8 cellular contexts compared by ENCODE assay signal in genomic region chrX:13051529-13052172, GRCh38. TPM values are rescaled to one million over a fixed set of nuclear protein-coding genes. Genes with fewer than 3 reads are reported as not detected.
DNase-seq lines count a peak whose midpoint lies in the region; ATAC-seq and TF ChIP-seq lines count a peak whose summit lies in the region.

No MANE protein-coding gene starts in this region.

- no peak overlapping the region for H3K4me3 ChIP-seq in OCI-LY1 (ENCODE audit: low read depth, low read length, poor library complexity, severe bottlenecking)
- no peak overlapping the region for H3K4me3 ChIP-seq in esophagus squamous epithelium
- no peak overlapping the region for H3K4me3 ChIP-seq in mesenchymal stem cell (ENCODE audit: insufficient read depth in 1 of 2, low read depth in 1 of 2, low read length in 2 of 2)

- H4K91ac ChIP-seq in mesenchymal stem cell (ENCODE audit: low read length) = no peak overlapping the region

- no peaks in the 10 kb centered on the region for H3K36me3 ChIP-seq in OCI-LY1 (ENCODE audit: insufficient read depth, low read length)
- H3K36me3 ChIP-seq in esophagus squamous epithelium = no peaks in the 10 kb centered on the region
- H3K36me3 ChIP-seq in mesenchymal stem cell (ENCODE audit: control insufficient read depth in 1 of 2, insufficient read depth in 2 of 2, low read depth in 1 of 2, low read length in 2 of 2) = no peaks in the 10 kb centered on the region

- H3K9ac ChIP-seq in OCI-LY1 (ENCODE audit: low read length) = no peak overlapping the region
- H3K9ac ChIP-seq in mesenchymal stem cell (ENCODE audit: low read length) = no peak overlapping the region

- no peak overlapping the region for H3K23ac ChIP-seq in mesenchymal stem cell (ENCODE audit: low read length in 2 of 2)

- DNase-seq in GM10266 (ENCODE audit: extremely low spot score) (peak; percentile 37), esophagus squamous epithelium (lab: John Stamatoyannopoulos, UW) (no peak), mesenchymal stem cell (no peak), GM03348 (ENCODE audit: low spot score) (no peak), 8988T (no peak), SKM-1 (lab: John Stamatoyannopoulos, UW; ENCODE audit: unreplicated experiment) (no peak)

- ATAC-seq in GM21381 (IDR thresholded peaks at IDR 0.05; ENCODE audit: unreplicated experiment) = peak; percentile 63

- no peak for TF ChIP-seq POLR2A in esophagus squamous epithelium (IDR thresholded peaks at IDR 0.05)

- H2BK120ac ChIP-seq in mesenchymal stem cell (ENCODE audit: low read depth, low read length) = no peak overlapping the region

- WGBS in esophagus squamous epithelium, 2 donors = 32 to 43% methylated on average over 3 to 4 of the region's 4 CpGs
- 85% methylated on average over 3 of the region's 4 CpGs for WGBS in mesenchymal stem cell

- TF ChIP-seq CTCF in GM10266 (IDR thresholded peaks at IDR 0.05; ENCODE audit: control insufficient read depth, insufficient read depth, low read depth, missing control alignments) = no peak
- no peak for TF ChIP-seq CTCF in OCI-LY1 (IDR thresholded peaks at IDR 0.05; ENCODE audit: low read length)
- no peak for TF ChIP-seq CTCF in esophagus squamous epithelium (IDR thresholded peaks at IDR 0.05)

- H3K79me2 ChIP-seq in OCI-LY1 (ENCODE audit: insufficient read depth, low read length) = no peaks in the 10 kb centered on the region

- no peak overlapping the region for H3K14ac ChIP-seq in mesenchymal stem cell (ENCODE audit: low read length in 2 of 2)

- no peaks in the 10 kb centered on the region for H3K27me3 ChIP-seq in OCI-LY1 (ENCODE audit: insufficient read depth, low read length)
- H3K27me3 ChIP-seq in esophagus squamous epithelium = no peaks in the 10 kb centered on the region
- peaks cover 0 to 6% of the 10 kb centered on the region in 2 experiments for H3K27me3 ChIP-seq in mesenchymal stem cell (ENCODE audit: control insufficient read depth in 1 of 2, insufficient read depth in 1 of 2, low read length in 2 of 2)

- H3K4me1 ChIP-seq in OCI-LY1 (ENCODE audit: insufficient read depth, low read length, severe bottlenecking) (peaks cover 17% of the 10 kb centered on the region), esophagus squamous epithelium (peaks cover 0 to 4% (median 0%) of the 10 kb centered on the region in 3 donors), mesenchymal stem cell (ENCODE audit: control insufficient read depth, insufficient read depth, low read depth, low read length) (no peaks in the 10 kb centered on the region)

- H2AK5ac ChIP-seq in mesenchymal stem cell (ENCODE audit: low read length, severe bottlenecking) = no peak overlapping the region

- H4K8ac ChIP-seq in mesenchymal stem cell (ENCODE audit: low read length) = no peak overlapping the region

- no peak overlapping the region for H2BK12ac ChIP-seq in mesenchymal stem cell (ENCODE audit: low read length in 2 of 2)

- intact Hi-C loops in esophagus squamous epithelium (cut with DNase I) = no loop called here

- H3K4me2 ChIP-seq in OCI-LY1 (ENCODE audit: low read length) = no peak overlapping the region
- H3K4me2 ChIP-seq in mesenchymal stem cell (ENCODE audit: low read length, poor library complexity, severe bottlenecking) = no peak overlapping the region

- no peak overlapping the region for H3K18ac ChIP-seq in mesenchymal stem cell (ENCODE audit: low read depth in 1 of 2, low read length in 2 of 2)

- H2BK15ac ChIP-seq in mesenchymal stem cell (ENCODE audit: low read depth, poor library complexity, severe bottlenecking) = no peak overlapping the region

- H3K4ac ChIP-seq in mesenchymal stem cell (ENCODE audit: low read depth in 1 of 2, low read length in 2 of 2) = no peak overlapping the region

- no peak overlapping the region for H2BK5ac ChIP-seq in mesenchymal stem cell (ENCODE audit: low read depth, low read length, poor library complexity, severe bottlenecking)

- no peaks in the 10 kb centered on the region for H3K9me3 ChIP-seq in OCI-LY1 (ENCODE audit: low read length)
- no peaks in the 10 kb centered on the region for H3K9me3 ChIP-seq in esophagus squamous epithelium
- H3K9me3 ChIP-seq in mesenchymal stem cell (ENCODE audit: control insufficient read depth, low read length) = no peaks in the 10 kb centered on the region

- no peaks in the 10 kb centered on the region for H3K79me1 ChIP-seq in mesenchymal stem cell (replicated peaks; ENCODE audit: low read length, poor library complexity, severe bottlenecking)

- H4K20me1 ChIP-seq in OCI-LY1 (ENCODE audit: insufficient read depth, low read length) = no peaks in the 10 kb centered on the region

- no peaks in the 10 kb centered on the region for H3F3A ChIP-seq in OCI-LY1 (ENCODE audit: insufficient read depth, low read length)

- H3K9me2 ChIP-seq in OCI-LY1 (ENCODE audit: low read depth, low read length) = no peaks in the 10 kb centered on the region

- no peak overlapping the region for H2AFZ ChIP-seq in OCI-LY1 (ENCODE audit: low read length)
- no peak overlapping the region for H2AFZ ChIP-seq in mesenchymal stem cell (ENCODE audit: low read depth, low read length)

- H3K27ac ChIP-seq in OCI-LY1 (ENCODE audit: low read depth, low read length, poor library complexity, severe bottlenecking) = peak overlapping the region; percentile 69
- H3K27ac ChIP-seq in esophagus squamous epithelium = peak overlapping the region in 3 of 4 donors; percentile 13 to 40 (median 39)
- no peak overlapping the region for H3K27ac ChIP-seq in mesenchymal stem cell (ENCODE audit: low read length, poor library complexity, severe bottlenecking)

RNA-seq across cellular contexts. Expression of gene FAM9C, which starts 7.2 kb away (rescaled TPM):
- total RNA-seq in esophagus squamous epithelium = not detected
- polyA plus RNA-seq in mesenchymal stem cell (2013, experiment 1 of 2) = 0.07 TPM
- 0.04 TPM for polyA plus RNA-seq in mesenchymal stem cell (2013, experiment 2 of 2)
